1 cellular context compared by ENCODE assay signal in the genomic region with DNA sequence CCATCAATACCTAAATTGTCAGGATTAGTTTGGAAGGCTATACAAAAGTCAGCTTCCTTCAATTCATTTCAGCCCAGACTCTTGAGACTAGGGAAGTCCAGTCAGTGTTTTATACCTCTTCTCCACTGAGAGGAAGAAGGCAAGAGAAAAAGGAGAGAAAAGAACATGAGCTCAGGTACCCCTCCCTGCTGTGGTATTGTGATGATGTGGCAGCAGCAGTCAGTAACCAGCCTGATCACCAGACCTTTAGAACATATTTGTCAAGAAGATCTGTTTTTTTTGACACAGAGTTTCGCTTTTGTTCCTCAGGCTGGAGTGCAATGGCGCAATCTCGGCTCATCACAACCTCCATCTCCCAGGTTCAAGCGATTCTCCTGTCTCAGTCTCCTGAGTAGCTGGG.
TF ChIP-seq lines count a peak whose summit lies in the region.

No MANE protein-coding gene starts in this region.

TF ChIP-seq in GM12878, 131 proteins besides CTCF, POLR2A, EP300 and RAD21:
- no peak for TF ChIP-seq KDM1A (IDR thresholded peaks at IDR 0.05; ENCODE audit: borderline replicate concordance)
- TF ChIP-seq, protein P1, sequence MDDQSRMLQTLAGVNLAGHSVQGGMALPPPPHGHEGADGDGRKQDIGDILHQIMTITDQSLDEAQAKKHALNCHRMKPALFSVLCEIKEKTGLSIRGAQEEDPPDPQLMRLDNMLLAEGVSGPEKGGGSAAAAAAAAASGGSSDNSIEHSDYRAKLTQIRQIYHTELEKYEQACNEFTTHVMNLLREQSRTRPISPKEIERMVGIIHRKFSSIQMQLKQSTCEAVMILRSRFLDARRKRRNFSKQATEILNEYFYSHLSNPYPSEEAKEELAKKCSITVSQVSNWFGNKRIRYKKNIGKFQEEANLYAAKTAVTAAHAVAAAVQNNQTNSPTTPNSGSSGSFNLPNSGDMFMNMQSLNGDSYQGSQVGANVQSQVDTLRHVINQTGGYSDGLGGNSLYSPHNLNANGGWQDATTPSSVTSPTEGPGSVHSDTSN (IDR thresholded peaks at IDR 0.05; ENCODE audit: insufficient replicate concordance, low read depth, low read length) = no peak
- no peak for TF ChIP-seq LARP7 (IDR thresholded peaks at IDR 0.05)
- TF ChIP-seq, protein P2, sequence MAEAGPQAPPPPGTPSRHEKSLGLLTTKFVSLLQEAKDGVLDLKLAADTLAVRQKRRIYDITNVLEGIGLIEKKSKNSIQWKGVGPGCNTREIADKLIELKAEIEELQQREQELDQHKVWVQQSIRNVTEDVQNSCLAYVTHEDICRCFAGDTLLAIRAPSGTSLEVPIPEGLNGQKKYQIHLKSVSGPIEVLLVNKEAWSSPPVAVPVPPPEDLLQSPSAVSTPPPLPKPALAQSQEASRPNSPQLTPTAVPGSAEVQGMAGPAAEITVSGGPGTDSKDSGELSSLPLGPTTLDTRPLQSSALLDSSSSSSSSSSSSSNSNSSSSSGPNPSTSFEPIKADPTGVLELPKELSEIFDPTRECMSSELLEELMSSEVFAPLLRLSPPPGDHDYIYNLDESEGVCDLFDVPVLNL (IDR thresholded peaks at IDR 0.05; ENCODE audit: low read depth, low read length) = no peak
- no peak for TF ChIP-seq GATAD2B (conservative IDR thresholded peaks at IDR 0.05; ENCODE audit: low read depth)
- no peak for TF ChIP-seq ZNF622 (IDR thresholded peaks at IDR 0.05)
- no peak for TF ChIP-seq SIX5 (IDR thresholded peaks at IDR 0.05; ENCODE audit: low read depth, low read length, severe bottlenecking)
- TF ChIP-seq SP1 (IDR thresholded peaks at IDR 0.05; ENCODE audit: low read depth, low read length) = no peak
- no peak for TF ChIP-seq SREBF1 (IDR thresholded peaks at IDR 0.05; ENCODE audit: low read length)
- TF ChIP-seq HDAC6 (IDR thresholded peaks at IDR 0.05; ENCODE audit: unreplicated experiment) = no peak
- no peak for TF ChIP-seq JUNB (IDR thresholded peaks at IDR 0.05)
- TF ChIP-seq HCFC1 (IDR thresholded peaks at IDR 0.05; ENCODE audit: low read length) = no peak
- TF ChIP-seq, protein P3, sequence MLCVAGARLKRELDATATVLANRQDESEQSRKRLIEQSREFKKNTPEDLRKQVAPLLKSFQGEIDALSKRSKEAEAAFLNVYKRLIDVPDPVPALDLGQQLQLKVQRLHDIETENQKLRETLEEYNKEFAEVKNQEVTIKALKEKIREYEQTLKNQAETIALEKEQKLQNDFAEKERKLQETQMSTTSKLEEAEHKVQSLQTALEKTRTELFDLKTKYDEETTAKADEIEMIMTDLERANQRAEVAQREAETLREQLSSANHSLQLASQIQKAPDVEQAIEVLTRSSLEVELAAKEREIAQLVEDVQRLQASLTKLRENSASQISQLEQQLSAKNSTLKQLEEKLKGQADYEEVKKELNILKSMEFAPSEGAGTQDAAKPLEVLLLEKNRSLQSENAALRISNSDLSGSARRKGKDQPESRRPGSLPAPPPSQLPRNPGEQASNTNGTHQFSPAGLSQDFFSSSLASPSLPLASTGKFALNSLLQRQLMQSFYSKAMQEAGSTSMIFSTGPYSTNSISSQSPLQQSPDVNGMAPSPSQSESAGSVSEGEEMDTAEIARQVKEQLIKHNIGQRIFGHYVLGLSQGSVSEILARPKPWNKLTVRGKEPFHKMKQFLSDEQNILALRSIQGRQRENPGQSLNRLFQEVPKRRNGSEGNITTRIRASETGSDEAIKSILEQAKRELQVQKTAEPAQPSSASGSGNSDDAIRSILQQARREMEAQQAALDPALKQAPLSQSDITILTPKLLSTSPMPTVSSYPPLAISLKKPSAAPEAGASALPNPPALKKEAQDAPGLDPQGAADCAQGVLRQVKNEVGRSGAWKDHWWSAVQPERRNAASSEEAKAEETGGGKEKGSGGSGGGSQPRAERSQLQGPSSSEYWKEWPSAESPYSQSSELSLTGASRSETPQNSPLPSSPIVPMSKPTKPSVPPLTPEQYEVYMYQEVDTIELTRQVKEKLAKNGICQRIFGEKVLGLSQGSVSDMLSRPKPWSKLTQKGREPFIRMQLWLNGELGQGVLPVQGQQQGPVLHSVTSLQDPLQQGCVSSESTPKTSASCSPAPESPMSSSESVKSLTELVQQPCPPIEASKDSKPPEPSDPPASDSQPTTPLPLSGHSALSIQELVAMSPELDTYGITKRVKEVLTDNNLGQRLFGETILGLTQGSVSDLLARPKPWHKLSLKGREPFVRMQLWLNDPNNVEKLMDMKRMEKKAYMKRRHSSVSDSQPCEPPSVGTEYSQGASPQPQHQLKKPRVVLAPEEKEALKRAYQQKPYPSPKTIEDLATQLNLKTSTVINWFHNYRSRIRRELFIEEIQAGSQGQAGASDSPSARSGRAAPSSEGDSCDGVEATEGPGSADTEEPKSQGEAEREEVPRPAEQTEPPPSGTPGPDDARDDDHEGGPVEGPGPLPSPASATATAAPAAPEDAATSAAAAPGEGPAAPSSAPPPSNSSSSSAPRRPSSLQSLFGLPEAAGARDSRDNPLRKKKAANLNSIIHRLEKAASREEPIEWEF (IDR thresholded peaks at IDR 0.05; ENCODE audit: insufficient replicate concordance, low read depth, low read length) = no peak
- TF ChIP-seq, protein P4, sequence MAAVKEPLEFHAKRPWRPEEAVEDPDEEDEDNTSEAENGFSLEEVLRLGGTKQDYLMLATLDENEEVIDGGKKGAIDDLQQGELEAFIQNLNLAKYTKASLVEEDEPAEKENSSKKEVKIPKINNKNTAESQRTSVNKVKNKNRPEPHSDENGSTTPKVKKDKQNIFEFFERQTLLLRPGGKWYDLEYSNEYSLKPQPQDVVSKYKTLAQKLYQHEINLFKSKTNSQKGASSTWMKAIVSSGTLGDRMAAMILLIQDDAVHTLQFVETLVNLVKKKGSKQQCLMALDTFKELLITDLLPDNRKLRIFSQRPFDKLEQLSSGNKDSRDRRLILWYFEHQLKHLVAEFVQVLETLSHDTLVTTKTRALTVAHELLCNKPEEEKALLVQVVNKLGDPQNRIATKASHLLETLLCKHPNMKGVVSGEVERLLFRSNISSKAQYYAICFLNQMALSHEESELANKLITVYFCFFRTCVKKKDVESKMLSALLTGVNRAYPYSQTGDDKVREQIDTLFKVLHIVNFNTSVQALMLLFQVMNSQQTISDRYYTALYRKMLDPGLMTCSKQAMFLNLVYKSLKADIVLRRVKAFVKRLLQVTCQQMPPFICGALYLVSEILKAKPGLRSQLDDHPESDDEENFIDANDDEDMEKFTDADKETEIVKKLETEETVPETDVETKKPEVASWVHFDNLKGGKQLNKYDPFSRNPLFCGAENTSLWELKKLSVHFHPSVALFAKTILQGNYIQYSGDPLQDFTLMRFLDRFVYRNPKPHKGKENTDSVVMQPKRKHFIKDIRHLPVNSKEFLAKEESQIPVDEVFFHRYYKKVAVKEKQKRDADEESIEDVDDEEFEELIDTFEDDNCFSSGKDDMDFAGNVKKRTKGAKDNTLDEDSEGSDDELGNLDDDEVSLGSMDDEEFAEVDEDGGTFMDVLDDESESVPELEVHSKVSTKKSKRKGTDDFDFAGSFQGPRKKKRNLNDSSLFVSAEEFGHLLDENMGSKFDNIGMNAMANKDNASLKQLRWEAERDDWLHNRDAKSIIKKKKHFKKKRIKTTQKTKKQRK (IDR thresholded peaks at IDR 0.05; ENCODE audit: low read depth, low read length) = no peak
- no peak for TF ChIP-seq SMAD5 (IDR thresholded peaks at IDR 0.05; ENCODE audit: low read depth)
- no peak for TF ChIP-seq IKZF2 (IDR thresholded peaks at IDR 0.05)
- TF ChIP-seq MYB (IDR thresholded peaks at IDR 0.05; ENCODE audit: borderline replicate concordance, low read depth, low read length) = no peak
- TF ChIP-seq, protein P5, sequence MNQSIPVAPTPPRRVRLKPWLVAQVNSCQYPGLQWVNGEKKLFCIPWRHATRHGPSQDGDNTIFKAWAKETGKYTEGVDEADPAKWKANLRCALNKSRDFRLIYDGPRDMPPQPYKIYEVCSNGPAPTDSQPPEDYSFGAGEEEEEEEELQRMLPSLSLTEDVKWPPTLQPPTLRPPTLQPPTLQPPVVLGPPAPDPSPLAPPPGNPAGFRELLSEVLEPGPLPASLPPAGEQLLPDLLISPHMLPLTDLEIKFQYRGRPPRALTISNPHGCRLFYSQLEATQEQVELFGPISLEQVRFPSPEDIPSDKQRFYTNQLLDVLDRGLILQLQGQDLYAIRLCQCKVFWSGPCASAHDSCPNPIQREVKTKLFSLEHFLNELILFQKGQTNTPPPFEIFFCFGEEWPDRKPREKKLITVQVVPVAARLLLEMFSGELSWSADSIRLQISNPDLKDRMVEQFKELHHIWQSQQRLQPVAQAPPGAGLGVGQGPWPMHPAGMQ (IDR thresholded peaks at IDR 0.05; ENCODE audit: borderline replicate concordance) = no peak
- no peak for TF ChIP-seq POU2F2 (IDR thresholded peaks at IDR 0.05; ENCODE audit: borderline replicate concordance, low read depth, low read length)
